ENCODE assay signal across 9 cellular contexts in the genomic region with DNA sequence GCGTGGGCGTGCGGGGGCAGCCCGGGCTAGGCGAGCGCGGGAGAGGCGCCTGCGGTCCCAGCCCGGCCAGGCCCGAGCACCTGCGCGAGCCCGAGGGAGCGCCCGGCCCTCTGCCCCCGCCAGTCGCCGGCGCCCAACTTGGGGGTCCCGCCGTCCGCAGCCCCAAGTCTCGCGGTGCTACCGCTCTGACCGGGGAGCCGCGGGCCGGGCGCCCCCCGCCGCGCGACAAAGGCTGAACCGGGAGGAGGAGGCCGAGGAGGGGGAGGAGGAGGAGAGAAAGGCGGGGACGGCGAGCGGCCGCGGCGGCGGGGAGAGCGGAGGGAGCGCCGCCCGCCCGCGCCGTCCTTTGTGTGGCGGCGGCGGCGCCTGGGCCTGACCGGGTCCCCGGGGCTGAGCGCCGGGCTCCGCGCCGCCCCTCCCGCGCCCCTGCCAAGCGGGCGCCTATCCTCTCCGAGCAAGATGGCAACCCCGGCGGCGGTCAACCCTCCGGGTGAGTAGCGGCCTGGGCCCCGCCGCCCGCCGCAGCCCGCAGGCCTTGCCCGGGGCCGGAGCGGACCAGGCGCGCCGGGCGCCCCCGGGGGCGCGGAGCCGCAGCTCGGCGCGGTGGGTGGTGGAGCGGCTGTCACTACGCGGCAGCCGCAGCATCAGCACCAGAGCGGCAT. TPM values are rescaled to one million over a fixed set of nuclear protein-coding genes. Genes with fewer than 3 reads are reported as not detected.
DNase-seq lines count a peak whose midpoint lies in the region; ATAC-seq and TF ChIP-seq lines count a peak whose summit lies in the region.
"Had no signal": no experiment of that assay in that cellular context is flagged by ENCODE, and none has a peak within 500 bp of the region (broad histone marks: within the 10 kb centered on the region; RNA-seq: fewer than 3 reads in every experiment).

Gene ARNT2, plus strand, starts transcription at position 326 of the 662 bp plus-strand sequence. Its CDS starts 134 bp downstream, at position 460.

- no peaks in the 10 kb centered on the region for H4K20me1 ChIP-seq in BLaER1 treated with 17β-estradiol and CSF1 and Interleukin-3, amounts not matched to agents 10 nM and 100 nM

- H3K4me1 Mint-ChIP-seq in stimulated activated naive CD8-positive, alpha-beta T cell treated with anti-CD3 and anti-CD28 coated beads, Interleukin-15, Interleukin-2, amounts not matched to agents 100 ng/mL and 50 ng/mL, for 24 hours (ENCODE audit: low read depth), result peaks cover 4% of the 10 kb centered on the region

- no peaks in the 10 kb centered on the region for H3K9me3 Mint-ChIP-seq in stimulated activated naive CD8-positive, alpha-beta T cell treated with anti-CD3 and anti-CD28 coated beads, Interleukin-15, Interleukin-2, amounts not matched to agents 100 ng/mL and 50 ng/mL, for 24 hours

- no peak for TF ChIP-seq EP300 in Ishikawa (IDR thresholded peaks at IDR 0.05; ENCODE audit: borderline replicate concordance)

- intact Hi-C loops in body of pancreas (cut with DNase I), result no loop called here

- H3K9ac ChIP-seq in BLaER1 treated with 17β-estradiol and CSF1 and Interleukin-3, amounts not matched to agents 10 nM and 100 nM, result peak within 1 kb of the TSS; percentile 68 to 92 (median 84)

- H3K36me3 ChIP-seq in BLaER1 treated with 17β-estradiol and CSF1 and Interleukin-3, amounts not matched to agents 10 nM and 100 nM, result no peaks in the 10 kb centered on the region
- H3K36me3 ChIP-seq in body of pancreas (replicated peaks in 1 of 2; ENCODE audit: insufficient read depth in 1 of 2, low read depth in 2 of 2), result no peaks in the 10 kb centered on the region

- H3K36me3 Mint-ChIP-seq in stimulated activated naive CD8-positive, alpha-beta T cell treated with anti-CD3 and anti-CD28 coated beads, Interleukin-15, Interleukin-2, amounts not matched to agents 100 ng/mL and 50 ng/mL, for 24 hours (ENCODE audit: low read depth), result no peaks in the 10 kb centered on the region

- no peak for TF ChIP-seq CTCF in body of pancreas (IDR thresholded peaks at IDR 0.05)

- H3K27me3 ChIP-seq in BLaER1 treated with 17β-estradiol and CSF1 and Interleukin-3, amounts not matched to agents 10 nM and 100 nM, result peaks cover 18 to 29% (median 25%) of the 10 kb centered on the region in 11 experiments; a peak in 21 of 22 replicates
- H3K27me3 ChIP-seq in body of pancreas, result no peaks in the 10 kb centered on the region

- H3K4me2 ChIP-seq in BLaER1 treated with 17β-estradiol and CSF1 and Interleukin-3, amounts not matched to agents 10 nM and 100 nM, result peak within 1 kb of the TSS; percentile 78 to 89 (median 82)

- peaks cover 68% of the 10 kb centered on the region for H3K27me3 Mint-ChIP-seq in stimulated activated naive CD8-positive, alpha-beta T cell treated with anti-CD3 and anti-CD28 coated beads, Interleukin-15, Interleukin-2, amounts not matched to agents 100 ng/mL and 50 ng/mL, for 24 hours

- peak within 1 kb of the TSS; percentile 60 to 79 (median 74) for H3K4me3 ChIP-seq in BLaER1 treated with 17β-estradiol and CSF1 and Interleukin-3, amounts not matched to agents 10 nM and 100 nM
- peak within 1 kb of the TSS; percentile 22 to 30 for H3K4me3 ChIP-seq in body of pancreas

- DNase-seq in body of pancreas, result peak; percentile 26 to 48 (median 32)
- peak; percentile 75 for DNase-seq in iPS-NIHi7 (ENCODE audit: extremely low spot score)
- no peak for DNase-seq in NCI-H2107 treated with DMSO at 0.1 percent for 48 hours (lab: John Stamatoyannopoulos, UW; ENCODE audit: unreplicated experiment)

- WGBS in body of pancreas, 2 donors, result 1% methylated on average over 80 of the region's 97 CpGs; no CpG with 5 or more reads in 1 of the 2 donors

- peak within 1 kb of the TSS; percentile 53 for H3K4me3 Mint-ChIP-seq in stimulated activated naive CD8-positive, alpha-beta T cell treated with anti-CD3 and anti-CD28 coated beads, Interleukin-15, Interleukin-2, amounts not matched to agents 100 ng/mL and 50 ng/mL, for 24 hours

- H3K4me1 ChIP-seq in BLaER1 treated with 17β-estradiol and CSF1 and Interleukin-3, amounts not matched to agents 10 nM and 100 nM, result peaks cover 11 to 29% (median 24%) of the 10 kb centered on the region in 10 experiments; a peak in 18 of 20 replicates
- peaks cover 18% of the 10 kb centered on the region for H3K4me1 ChIP-seq in body of pancreas

- ATAC-seq in body of pancreas, result peak; percentile 67
- no peak for ATAC-seq in HG02938 (IDR thresholded peaks at IDR 0.05; ENCODE audit: unreplicated experiment)
- no peak for ATAC-seq in HG03025 (IDR thresholded peaks at IDR 0.05; ENCODE audit: low FRiP score, unreplicated experiment)

- TF ChIP-seq POLR2A in body of pancreas (IDR thresholded peaks at IDR 0.05), result no peak

- peak within 1 kb of the TSS; percentile 2 to 92 (median 81); a peak in 21 of 22 replicates for H3K27ac ChIP-seq in BLaER1 treated with 17β-estradiol and CSF1 and Interleukin-3, amounts not matched to agents 10 nM and 100 nM
- H3K27ac ChIP-seq in body of pancreas, result peak within 1 kb of the TSS; percentile 9 to 75 (median 70)

- H3K27ac Mint-ChIP-seq in stimulated activated naive CD8-positive, alpha-beta T cell treated with anti-CD3 and anti-CD28 coated beads, Interleukin-15, Interleukin-2, amounts not matched to agents 100 ng/mL and 50 ng/mL, for 24 hours, result no peak within 1 kb of the TSS

- peaks cover 9 to 14% (median 13%) of the 10 kb centered on the region in 11 experiments; a peak in 18 of 22 replicates for H3K9me3 ChIP-seq in BLaER1 treated with 17β-estradiol and CSF1 and Interleukin-3, amounts not matched to agents 10 nM and 100 nM (replicated peaks in 1 of 11)
- no peaks in the 10 kb centered on the region for H3K9me3 ChIP-seq in body of pancreas

- no peak for TF ChIP-seq RAD21 in Ishikawa (IDR thresholded peaks at IDR 0.05; ENCODE audit: low read depth)

TF ChIP-seq in Ishikawa, 13 proteins besides CTCF, POLR2A, EP300 and RAD21:
- TF ChIP-seq REST (IDR thresholded peaks at IDR 0.05; ENCODE audit: low read depth) (no peak), CEBPB (IDR thresholded peaks at IDR 0.05) (no peak), YY1 (IDR thresholded peaks at IDR 0.05; ENCODE audit: low read depth) (no peak), TCF12 (IDR thresholded peaks at IDR 0.05; ENCODE audit: low read depth) (no peak), EGR1 (IDR thresholded peaks at IDR 0.05) (peak; percentile 87; the same call in 1 of the 2 replicates), ZBTB7A (IDR thresholded peaks at IDR 0.05; ENCODE audit: low read depth) (no peak; the same call in 1 of the 2 replicates)

RNA-seq across cellular contexts. Expression of gene ARNT2, which starts in this region (rescaled TPM):
- total RNA-seq in body of pancreas, result 1 to 10 TPM; 5.3 to 5.4 TPM
- total RNA-seq: mononuclear cell had no signal
